1 cellular context compared by ENCODE assay signal in the genomic region with DNA sequence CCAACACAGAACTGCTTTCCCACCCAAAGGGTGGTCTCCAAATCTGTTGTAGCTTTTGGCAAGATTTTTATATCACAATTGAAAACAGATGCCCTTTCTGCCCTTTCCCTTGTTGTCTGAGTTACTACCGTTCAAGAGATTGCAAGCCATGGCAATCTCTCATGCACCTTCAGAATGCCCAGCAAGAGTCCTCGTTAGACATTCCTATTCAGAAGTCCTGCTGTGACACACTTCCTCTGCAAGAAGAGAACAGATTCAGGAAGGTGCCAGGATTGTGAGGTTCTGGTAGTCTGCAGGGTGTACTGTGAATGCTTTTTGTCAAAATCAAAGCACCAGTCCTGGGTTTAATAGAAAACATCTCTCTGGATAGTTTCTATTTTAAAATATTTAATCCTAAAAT.
TF ChIP-seq lines count a peak whose summit lies in the region.

No MANE protein-coding gene starts in this region.

TF ChIP-seq in GM23338, 12 proteins besides CTCF, POLR2A, EP300 and RAD21 (continued from another document):
- TF ChIP-seq, protein P1, sequence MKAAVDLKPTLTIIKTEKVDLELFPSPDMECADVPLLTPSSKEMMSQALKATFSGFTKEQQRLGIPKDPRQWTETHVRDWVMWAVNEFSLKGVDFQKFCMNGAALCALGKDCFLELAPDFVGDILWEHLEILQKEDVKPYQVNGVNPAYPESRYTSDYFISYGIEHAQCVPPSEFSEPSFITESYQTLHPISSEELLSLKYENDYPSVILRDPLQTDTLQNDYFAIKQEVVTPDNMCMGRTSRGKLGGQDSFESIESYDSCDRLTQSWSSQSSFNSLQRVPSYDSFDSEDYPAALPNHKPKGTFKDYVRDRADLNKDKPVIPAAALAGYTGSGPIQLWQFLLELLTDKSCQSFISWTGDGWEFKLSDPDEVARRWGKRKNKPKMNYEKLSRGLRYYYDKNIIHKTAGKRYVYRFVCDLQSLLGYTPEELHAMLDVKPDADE (IDR thresholded peaks at IDR 0.05) = peak; percentile 75
